23 cellular contexts compared by ENCODE assay signal in genomic region chr1:167689569-167689925, GRCh38. TPM values are rescaled to one million over a fixed set of nuclear protein-coding genes. Genes with fewer than 3 reads are reported as not detected.
DNase-seq lines count a peak whose midpoint lies in the region; ATAC-seq lines count a peak whose summit lies in the region.
"Had no signal": no experiment of that assay in that cellular context is flagged by ENCODE, and none has a peak within 500 bp of the region (broad histone marks: within the 10 kb centered on the region; RNA-seq: fewer than 3 reads in every experiment).

No MANE protein-coding gene starts in this region.

- H3K27me3 ChIP-seq in mesendoderm (ENCODE audit: insufficient read depth, low read length, poor library complexity): no peaks in the 10 kb centered on the region
- H3K27me3 ChIP-seq: ascending aorta, MG63 had no signal

- H3K27ac ChIP-seq in mesendoderm (ENCODE audit: low read depth, low read length): no peak overlapping the region
- H3K27ac ChIP-seq: ascending aorta, psoas muscle had no signal

- no peak overlapping the region for H2BK120ac ChIP-seq in mesendoderm (ENCODE audit: low read depth, low read length)

- no peak overlapping the region for H4K8ac ChIP-seq in mesendoderm (ENCODE audit: low read depth, low read length)

- WGBS in mesendoderm (ENCODE audit: extremely low coverage, insufficient coverage, low lambda C conversion rate): no CpG with 5 or more reads among the region's 4 CpGs

- H2BK5ac ChIP-seq in mesendoderm (ENCODE audit: low read length): no peak overlapping the region

- POLR2A ChIA-PET in activated CD4-positive, alpha-beta T cell treated with anti-CD3 and anti-CD28 coated beads for 36 hours (lab: Charles Lee): no interaction called here

- H4K5ac ChIP-seq in mesendoderm (ENCODE audit: low read length): no peak overlapping the region

- H3K9me3 Mint-ChIP-seq in activated CD4-positive, alpha-beta T cell treated with anti-CD3 and anti-CD28 coated beads for 36 hours (ENCODE audit: low read depth): no peaks in the 10 kb centered on the region
- H3K9me3 Mint-ChIP-seq in activated naive CD4-positive, alpha-beta T cell treated with anti-CD3 and anti-CD28 coated beads, Interleukin-2, amount 50 U/mL, for 72 hours: no peaks in the 10 kb centered on the region
- H3K9me3 Mint-ChIP-seq: T-helper 2 cell treated with Interferon-gamma antibody and Interleukin-4, amounts not matched to agents 5 μg/mL and 100 μg/mL, for 36 hours; type B pancreatic cell had no signal

- no peaks in the 10 kb centered on the region for H3K36me3 ChIP-seq in mesendoderm (ENCODE audit: control insufficient read depth, insufficient read depth, low read length)
- H3K36me3 ChIP-seq: ascending aorta, MG63 had no signal

- no peak overlapping the region for H2AK5ac ChIP-seq in mesendoderm (ENCODE audit: low read length)

- no peak overlapping the region for H3K23ac ChIP-seq in mesendoderm (ENCODE audit: low read length)

- H3K36me3 Mint-ChIP-seq in activated CD4-positive, alpha-beta T cell treated with anti-CD3 and anti-CD28 coated beads for 36 hours (ENCODE audit: low read depth): peaks cover 54% of the 10 kb centered on the region
- H3K36me3 Mint-ChIP-seq in activated naive CD4-positive, alpha-beta T cell treated with anti-CD3 and anti-CD28 coated beads, Interleukin-2, amount 50 U/mL, for 72 hours: peaks cover 0 to 21% of the 10 kb centered on the region in 2 donors
- H3K36me3 Mint-ChIP-seq: type B pancreatic cell had no signal

- no peak overlapping the region for H2BK15ac ChIP-seq in mesendoderm (replicated peaks; ENCODE audit: low read depth)

- no peak overlapping the region for H3K4me3 Mint-ChIP-seq in activated CD4-positive, alpha-beta T cell treated with anti-CD3 and anti-CD28 coated beads for 36 hours
- H3K4me3 Mint-ChIP-seq: T-helper 2 cell treated with Interferon-gamma antibody and Interleukin-4, amounts not matched to agents 5 μg/mL and 100 μg/mL, for 36 hours; type B pancreatic cell had no signal

- peaks cover 16% of the 10 kb centered on the region for H3K4me1 ChIP-seq in mesendoderm (ENCODE audit: control insufficient read depth, low read depth, low read length)

- H3K4me1 Mint-ChIP-seq in activated CD4-positive, alpha-beta T cell treated with anti-CD3 and anti-CD28 coated beads for 36 hours: peaks cover 25% of the 10 kb centered on the region

- no peak overlapping the region for H3K4ac ChIP-seq in mesendoderm (ENCODE audit: low read depth, low read length)

- H3K79me1 ChIP-seq in mesendoderm (ENCODE audit: low read length): no peaks in the 10 kb centered on the region

- peak; percentile 28 for ATAC-seq in activated CD4-positive, alpha-beta T cell treated with anti-CD3 and anti-CD28 coated beads for 36 hours
- peak in 1 of 2 donors; percentile 79 for ATAC-seq in activated naive CD4-positive, alpha-beta T cell treated with anti-CD3 and anti-CD28 coated beads, Interleukin-2, amount 50 U/mL, for 72 hours
- no peak for ATAC-seq in GM21390 (IDR thresholded peaks at IDR 0.05; ENCODE audit: unreplicated experiment)
- ATAC-seq: psoas muscle had no signal

- peak overlapping the region; percentile 64 for H3K27ac Mint-ChIP-seq in activated CD4-positive, alpha-beta T cell treated with anti-CD3 and anti-CD28 coated beads for 36 hours
- H3K27ac Mint-ChIP-seq in activated naive CD4-positive, alpha-beta T cell treated with anti-CD3 and anti-CD28 coated beads, Interleukin-2, amount 50 U/mL, for 72 hours: peak overlapping the region; percentile 36 to 86
- H3K27ac Mint-ChIP-seq: T-helper 2 cell treated with Interferon-gamma antibody and Interleukin-4, amounts not matched to agents 5 μg/mL and 100 μg/mL, for 36 hours; type B pancreatic cell had no signal

- no peak overlapping the region for H3K4me2 ChIP-seq in mesendoderm (ENCODE audit: low read length)

- no peaks in the 10 kb centered on the region for H3K79me2 ChIP-seq in mesendoderm (ENCODE audit: control insufficient read depth, insufficient read depth, low read length)

- H3K56ac ChIP-seq in mesendoderm (ENCODE audit: low read length): no peak overlapping the region

- DNase-seq in activated CD4-positive, alpha-beta T cell treated with anti-CD3 and anti-CD28 coated beads for 36 hours: no peak
- no peak for DNase-seq in activated CD4-positive, alpha-beta T cell treated with anti-CD3 and anti-CD28 coated beads, Interleukin-2, amount 50 U/mL, for 1 hour
- DNase-seq in ELR (ENCODE audit: low read depth) (peak; percentile 83), mesendoderm (peak; percentile 63)
- no peak for DNase-seq in activated naive CD4-positive, alpha-beta T cell treated with anti-CD3 and anti-CD28 coated beads, Interleukin-2, amount 50 U/mL, for 72 hours (ENCODE audit: low spot score in 2 of 2)
- DNase-seq in NK-92 treated with Interleukin-12 subunit alpha and Interleukin-12 subunit beta, amount 100 ng/mL, for 24 hours (lab: John Stamatoyannopoulos, UW): no peak
- no peak for DNase-seq in activated CD4-positive, CD25-positive, alpha-beta regulatory T cell (lab: John Stamatoyannopoulos, UW)
- DNase-seq: 8988T; activated CD4-positive, CD25-positive, alpha-beta regulatory T cell treated with anti-CD3 and anti-CD28 coated beads, Interleukin-2, amount 50 U/mL, for 72 hours; activated T-cell treated with anti-CD3 and anti-CD28 coated beads, Interleukin-2, amount 50 U/mL, for 48 hours; C1 segment of cervical spinal cord; DMS79; foreskin melanocyte; MG63; midbrain; NCI-H1694; NCI-H446 treated with DMSO at 0.1 percent for 48 hours; psoas muscle had no signal

- no peak overlapping the region for H3K4me3 ChIP-seq in mesendoderm (ENCODE audit: low read length)
- H3K4me3 ChIP-seq: ascending aorta, MG63, psoas muscle had no signal

- CTCF ChIA-PET in activated CD4-positive, alpha-beta T cell treated with anti-CD3 and anti-CD28 coated beads for 36 hours (lab: Charles Lee): interaction anchor here (0.7 to 1.8 kb wide), 4 partner anchors 21 to 136 kb away, joined by 3 to 13 read pairs (median 4); partner anchors contain the start of gene CREG1

- intact Hi-C loops in activated CD4-positive, alpha-beta T cell treated with anti-CD3 and anti-CD28 coated beads for 36 hours (cut with DNase I, micrococcal nuclease): loop anchor here (2.0 to 5.0 kb wide), 2 partner anchors 59 to 287 kb away; partner anchors contain the start of gene RCSD1 (in 2 of the 2)

- H3K27me3 Mint-ChIP-seq in activated CD4-positive, alpha-beta T cell treated with anti-CD3 and anti-CD28 coated beads for 36 hours: no peaks in the 10 kb centered on the region

- no peak overlapping the region for H3K18ac ChIP-seq in mesendoderm (ENCODE audit: low read length)

- H3K9ac ChIP-seq in mesendoderm (ENCODE audit: low read length): no peak overlapping the region

RNA-seq across cellular contexts. Expression of gene MPZL1, which starts 32.2 kb away (rescaled TPM):
- total RNA-seq in activated CD4-positive, alpha-beta T cell treated with anti-CD3 and anti-CD28 coated beads for 36 hours: 10 to 100 TPM; 22.3 to 23.0 TPM
- 10 to 100 TPM; 26.8 to 33.0 TPM for total RNA-seq in activated naive CD4-positive, alpha-beta T cell treated with anti-CD3 and anti-CD28 coated beads, Interleukin-2, amount 50 U/mL, for 72 hours
- 77.1 TPM for polyA plus RNA-seq in mesendoderm (2013, experiment 1 of 2)
- polyA plus RNA-seq in mesendoderm (2013, experiment 2 of 2): 72.5 TPM

RNA-seq across cellular contexts. Expression of gene RCSD1, which starts 59.5 kb away (rescaled TPM):
- 10 to 100 TPM; 59.9 to 62.0 TPM for total RNA-seq in activated CD4-positive, alpha-beta T cell treated with anti-CD3 and anti-CD28 coated beads for 36 hours
- total RNA-seq in activated naive CD4-positive, alpha-beta T cell treated with anti-CD3 and anti-CD28 coated beads, Interleukin-2, amount 50 U/mL, for 72 hours: 10 to 100 TPM; 28.2 to 65.6 TPM
- 1.2 TPM for polyA plus RNA-seq in mesendoderm (2013, experiment 1 of 2)
- polyA plus RNA-seq in mesendoderm (2013, experiment 2 of 2): 1.2 TPM
- polyA plus RNA-seq: neural cell had no signal

Comparison
In these comparisons a context has a peak if more than half of its experiments do, and no peak if none do; other contexts are left out.
1. DNase-seq: peak in ELR (single experiment) and mesendoderm (single experiment); none in activated CD4-positive, alpha-beta T cell treated with anti-CD3 and anti-CD28 coated beads for 36 hours (single experiment), activated CD4-positive, alpha-beta T cell treated with anti-CD3 and anti-CD28 coated beads, Interleukin-2, amount 50 U/mL, for 1 hour (single experiment), activated naive CD4-positive, alpha-beta T cell treated with anti-CD3 and anti-CD28 coated beads, Interleukin-2, amount 50 U/mL, for 72 hours (0 of 2), NK-92 treated with Interleukin-12 subunit alpha and Interleukin-12 subunit beta, amount 100 ng/mL, for 24 hours (single experiment) and activated CD4-positive, CD25-positive, alpha-beta regulatory T cell (0 of 4).